Comparison of ENCODE assay signal across 13 cellular contexts in genomic region chr4:92599044-92599443, GRCh38.
"Had no signal": no experiment of that assay in that cellular context is flagged by ENCODE, and none has a peak within 500 bp of the region (broad histone marks: within the 10 kb centered on the region; RNA-seq: fewer than 3 reads in every experiment).

No MANE protein-coding gene starts in this region.

- H3K36me3 ChIP-seq: neutrophil, transverse colon had no signal

- H3K4me1 ChIP-seq: transverse colon had no signal

- H3K9me3 ChIP-seq: mucosa of descending colon, neutrophil, transverse colon had no signal

- H3K27ac ChIP-seq: neutrophil, transverse colon had no signal

- H3K27me3 ChIP-seq: neutrophil, transverse colon had no signal

- ATAC-seq: activated naive CD8-positive, alpha-beta T cell treated with anti-CD3 and anti-CD28 coated beads, Interleukin-2, amount 50 U/mL, for 24 hours; left colon; mucosa of descending colon; naive thymus-derived CD8-positive, alpha-beta T cell; right cardiac atrium; stimulated activated effector memory CD8-positive, alpha-beta T cell treated with anti-CD3 and anti-CD28 coated beads, Interleukin-12 subunit alpha, Interleukin-12 subunit beta, amount 100 ng/mL, for 72 hours had no signal

- H3K4me3 ChIP-seq: lung, mucosa of descending colon, transverse colon had no signal

- DNase-seq: activated CD4-positive, alpha-beta T cell treated with anti-CD3 and anti-CD28 coated beads, Interleukin-2, amount 10 ng/mL, durations not matched to agents 24 days and 14 days; activated naive CD4-positive, alpha-beta T cell treated with Interleukin-2 at 50 U/mL for 16 hours; activated naive CD8-positive, alpha-beta T cell treated with anti-CD3 and anti-CD28 coated beads, Interleukin-2, amount 50 U/mL, for 24 hours; head of caudate nucleus; left colon; naive thymus-derived CD8-positive, alpha-beta T cell; right cardiac atrium; small intestine; transverse colon had no signal
